18 cellular contexts compared by ENCODE assay signal in genomic region chr11:75160328-75160757, GRCh38. TPM values are rescaled to one million over a fixed set of nuclear protein-coding genes. Genes with fewer than 3 reads are reported as not detected.
DNase-seq lines count a peak whose midpoint lies in the region; ATAC-seq, FAIRE-seq and TF ChIP-seq lines count a peak whose summit lies in the region.
"Had no signal": no experiment of that assay in that cellular context is flagged by ENCODE, and none has a peak within 500 bp of the region (broad histone marks: within the 10 kb centered on the region; RNA-seq: fewer than 3 reads in every experiment).

No MANE protein-coding gene starts in this region.

- no peak overlapping the region for H3K27ac Mint-ChIP-seq in MCF 10A (ENCODE audit: low read depth, unreplicated experiment)
- no peak overlapping the region for H3K27ac Mint-ChIP-seq in HFFc6
- H3K27ac Mint-ChIP-seq: activated B cell treated with CpG ODN at 0.5 μM for 24 hours; CD4-positive, alpha-beta memory T cell; effector memory CD8-positive, alpha-beta T cell; stimulated activated effector memory CD8-positive, alpha-beta T cell treated with anti-CD3 and anti-CD28 coated beads, Interleukin-12 subunit alpha, Interleukin-12 subunit beta, amount 100 ng/mL, for 72 hours had no signal

- H3K36me3 Mint-ChIP-seq in MCF 10A (ENCODE audit: insufficient read depth, unreplicated experiment), result no peaks in the 10 kb centered on the region
- H3K36me3 Mint-ChIP-seq in HFFc6 (ENCODE audit: low read depth), result no peaks in the 10 kb centered on the region
- H3K36me3 Mint-ChIP-seq: CD4-positive, alpha-beta memory T cell; stimulated activated effector memory CD8-positive, alpha-beta T cell treated with anti-CD3 and anti-CD28 coated beads, Interleukin-12 subunit alpha, Interleukin-12 subunit beta, amount 100 ng/mL, for 72 hours had no signal

- DNase-seq in left colon (no peak), small intestine (peak; percentile 85), MCF 10A (ENCODE audit: unreplicated experiment) (no peak), SHP77 treated with DMSO at 0.1 percent for 48 hours (lab: John Stamatoyannopoulos, UW) (no peak), SKM-1 (lab: John Stamatoyannopoulos, UW; ENCODE audit: unreplicated experiment) (no peak), HFFc6 (no peak)
- DNase-seq: activated B cell treated with CpG ODN at 0.5 μM for 24 hours; activated T-cell treated with anti-CD3 and anti-CD28 coated beads, Interleukin-2, amount 50 U/mL, for 4 hours; amniotic stem cell; CD4-positive, alpha-beta memory T cell; effector memory CD8-positive, alpha-beta T cell; mesenchymal stem cell; NCI-H1930; ovary had no signal

- no TSS peak for BruUV-seq in MCF 10A (replicated peaks; lab: Mats Ljungman, UMichigan)

- H3K4me3 Mint-ChIP-seq in MCF 10A (ENCODE audit: unreplicated experiment) (no peak overlapping the region), HFFc6 (no peak overlapping the region)
- H3K4me3 Mint-ChIP-seq: activated B cell treated with CpG ODN at 0.5 μM for 24 hours; activated T-cell treated with anti-CD3 and anti-CD28 coated beads, Interleukin-2, amount 50 U/mL, for 4 hours; CD4-positive, alpha-beta memory T cell; effector memory CD8-positive, alpha-beta T cell; stimulated activated effector memory CD8-positive, alpha-beta T cell treated with anti-CD3 and anti-CD28 coated beads, Interleukin-12 subunit alpha, Interleukin-12 subunit beta, amount 100 ng/mL, for 72 hours had no signal

- TF ChIP-seq CTCF in MCF 10A (IDR thresholded peaks at IDR 0.05; ENCODE audit: unreplicated experiment) (no peak), HFFc6 (IDR thresholded peaks at IDR 0.05) (no peak)

- H3K27ac ChIP-seq in HUES48 (ENCODE audit: low read depth, low read length) (peak overlapping the region; percentile 37), cingulate gyrus (ENCODE audit: low read depth, low read length) (peak overlapping the region; percentile 67), small intestine (ENCODE audit: low read depth in 1 of 2, low read length in 1 of 2) (peak overlapping the region; percentile 96 to 99)
- H3K27ac ChIP-seq: ovary had no signal

- H3K36me3 ChIP-seq in HUES48 (ENCODE audit: control insufficient read depth, insufficient read depth, low read length) (no peaks in the 10 kb centered on the region), small intestine (ENCODE audit: control insufficient read depth in 2 of 2, insufficient read depth in 2 of 2, low read length in 2 of 2) (no peaks in the 10 kb centered on the region)
- H3K36me3 ChIP-seq: ovary had no signal

- ATAC-seq in left colon, result peak; percentile 45
- ATAC-seq: activated T-cell treated with anti-CD3 and anti-CD28 coated beads, Interleukin-2, amount 50 U/mL, for 4 hours; effector memory CD8-positive, alpha-beta T cell; K562; stimulated activated effector memory CD8-positive, alpha-beta T cell treated with anti-CD3 and anti-CD28 coated beads, Interleukin-12 subunit alpha, Interleukin-12 subunit beta, amount 100 ng/mL, for 72 hours had no signal

- 11 to 38% (median 22%) methylated on average over 6 of the region's 6 CpGs for WGBS in small intestine, 3 donors

- H3K4me3 ChIP-seq in HUES48 (ENCODE audit: low read depth, low read length) (no peak overlapping the region), small intestine (ENCODE audit: low read depth in 1 of 2, low read length in 2 of 2) (peak overlapping the region in 1 of 2 donors; percentile 41)
- H3K4me3 ChIP-seq: K562, ovary had no signal

- H3K9me3 ChIP-seq in HUES48 (ENCODE audit: control insufficient read depth, insufficient read depth, low read length) (no peaks in the 10 kb centered on the region), small intestine (ENCODE audit: control insufficient read depth, low read depth) (no peaks in the 10 kb centered on the region)
- H3K9me3 ChIP-seq: ovary had no signal

- POLR2A ChIA-PET in MCF 10A (lab: Yijun Ruan, JAX), result interaction anchor here (0.6 kb wide), 1 partner anchor 392 kb away, joined by 3 read pairs; no protein-coding TSS in a partner anchor

- H3K27me3 Mint-ChIP-seq in MCF 10A (ENCODE audit: insufficient read depth, unreplicated experiment) (peaks cover 29% of the 10 kb centered on the region), HFFc6 (ENCODE audit: insufficient read depth) (peaks cover 61% of the 10 kb centered on the region)

- no peaks in the 10 kb centered on the region for H3K27me3 ChIP-seq in HUES48 (ENCODE audit: control insufficient read depth, insufficient read depth, low read length)
- no peaks in the 10 kb centered on the region for H3K27me3 ChIP-seq in small intestine (ENCODE audit: control insufficient read depth in 2 of 2, insufficient read depth in 2 of 2, low read length in 2 of 2)
- H3K27me3 ChIP-seq: ovary had no signal

- intact Hi-C loops in left colon (cut with DNase I, micrococcal nuclease), result no loop called here
- intact Hi-C loops in MCF 10A (cut with micrococcal nuclease), result no loop called here

- H3K4me1 Mint-ChIP-seq in MCF 10A (ENCODE audit: insufficient read depth, unreplicated experiment) (no peaks in the 10 kb centered on the region), HFFc6 (ENCODE audit: low read depth) (peaks cover 10% of the 10 kb centered on the region)
- H3K4me1 Mint-ChIP-seq: activated B cell treated with CpG ODN at 0.5 μM for 24 hours; stimulated activated effector memory CD8-positive, alpha-beta T cell treated with anti-CD3 and anti-CD28 coated beads, Interleukin-12 subunit alpha, Interleukin-12 subunit beta, amount 100 ng/mL, for 72 hours had no signal

- no peak for FAIRE-seq in small intestine (lab: Jason Lieb, UNC)
- FAIRE-seq: K562 had no signal

- CTCF ChIA-PET in MCF 10A (lab: Yijun Ruan, JAX), result interaction anchor here (1.2 to 1.7 kb wide), 2 partner anchors 15 to 20 kb away, joined by 3 to 8 read pairs; no protein-coding TSS in a partner anchor

- no peak overlapping the region for H3K9ac ChIP-seq in HUES48 (ENCODE audit: low read depth, low read length)

- H3K4me1 ChIP-seq in HUES48 (ENCODE audit: control insufficient read depth, insufficient read depth, low read length) (no peaks in the 10 kb centered on the region), small intestine (ENCODE audit: control insufficient read depth in 2 of 2, insufficient read depth in 1 of 2, low read depth in 1 of 2, low read length in 1 of 2) (peaks cover 12 to 21% of the 10 kb centered on the region in 2 donors)

- H3K9me3 Mint-ChIP-seq in MCF 10A (ENCODE audit: unreplicated experiment) (no peaks in the 10 kb centered on the region), HFFc6 (peaks cover 9% of the 10 kb centered on the region; the same call in 1 of the 2 replicates)
- H3K9me3 Mint-ChIP-seq: effector memory CD8-positive, alpha-beta T cell; stimulated activated effector memory CD8-positive, alpha-beta T cell treated with anti-CD3 and anti-CD28 coated beads, Interleukin-12 subunit alpha, Interleukin-12 subunit beta, amount 100 ng/mL, for 72 hours had no signal

RNA-seq across cellular contexts. Expression of gene SLCO2B1, which starts 9.4 kb away (rescaled TPM):
- 10 to 100 TPM; 65.9 to 71.5 TPM for total RNA-seq in left colon
- 10 to 100 TPM; 10.3 to 46.6 (median 14.5) TPM for polyA plus RNA-seq in small intestine
- total RNA-seq in MCF 10A (2022), result not detected in 2 replicates
- not detected for total RNA-seq in HFFc6 (2021; fragmentation: NEBNext Ultra II Directional; extraction: Animal tissue kit (Norgen Biotek cat#: 25700))
- polyA plus RNA-seq: CD4-positive, alpha-beta memory T cell had no signal

Comparison
In these comparisons a context has a peak if more than half of its experiments do, and no peak if none do; other contexts are left out.
1. H3K27ac ChIP-seq: peak in every context shown above with its lines; median percentile 98 in small intestine; 67 in cingulate gyrus; 37 in HUES48.
2. RNA of gene SLCO2B1, which starts 9.4 kb away (total RNA-seq): 65.9 to 71.5 TPM in left colon; not detected in MCF 10A and not detected in HFFc6; every median in the first group is over 10 times any median in the second.